In genomic region chr1:2525896-2526823, GRCh38 we compare ENCODE assay signal across 1 cellular context.
TF ChIP-seq lines count a peak whose summit lies in the region.

TSS of gene PANK4 (minus strand) at chr1:2526596. CDS start at chr1:2526587, 9 bp downstream.

TF ChIP-seq in HEK293, 187 proteins besides CTCF, POLR2A, EP300 and RAD21 (continued from another document and continues in another):
- TF ChIP-seq ZBTB26 (tag by site-specific recombination; optimal IDR thresholded peaks at IDR 0.05): peak; percentile 97
- no peak for TF ChIP-seq ZFP41 (tag by site-specific recombination; IDR thresholded peaks at IDR 0.05; ENCODE audit: borderline replicate concordance)
- no peak for TF ChIP-seq GFI1B (tag by site-specific recombination; IDR thresholded peaks at IDR 0.05)
- no peak for TF ChIP-seq SCRT1 (tag by site-specific recombination; IDR thresholded peaks at IDR 0.05; ENCODE audit: borderline replicate concordance)
- no peak for TF ChIP-seq ZNF48 (tag by site-specific recombination; IDR thresholded peaks at IDR 0.05)
- no peak for TF ChIP-seq ZNF274 (IDR thresholded peaks at IDR 0.05; ENCODE audit: low read length)
- TF ChIP-seq ZNF274 (tag by site-specific recombination; IDR thresholded peaks at IDR 0.05; ENCODE audit: borderline replicate concordance): no peak
- TF ChIP-seq MYNN (tag by site-specific recombination; IDR thresholded peaks at IDR 0.05; ENCODE audit: borderline replicate concordance): no peak
- no peak for TF ChIP-seq ZNF175 (tag by site-specific recombination; IDR thresholded peaks at IDR 0.05)
- TF ChIP-seq OVOL3 (tag by site-specific recombination; IDR thresholded peaks at IDR 0.05): no peak
- no peak for TF ChIP-seq ZNF776 (tag by site-specific recombination; IDR thresholded peaks at IDR 0.05; ENCODE audit: borderline replicate concordance)
- no peak for TF ChIP-seq ZNF596 (tag by site-specific recombination; IDR thresholded peaks at IDR 0.05)
- TF ChIP-seq ZNF830 (tag by site-specific recombination; IDR thresholded peaks at IDR 0.05; ENCODE audit: low read depth): no peak
- peak; percentile 78; the same call in 1 of the 2 replicates for TF ChIP-seq ZBTB7A (tag by site-specific recombination; IDR thresholded peaks at IDR 0.05; ENCODE audit: low read depth)
- TF ChIP-seq ELK4 (IDR thresholded peaks at IDR 0.05; ENCODE audit: borderline replicate concordance, low read depth, low read length): no peak
- TF ChIP-seq ZSCAN18 (tag by site-specific recombination; IDR thresholded peaks at IDR 0.05): no peak
- peak; percentile 51; the same call in 1 of the 2 replicates for TF ChIP-seq ZBTB48 (tag by site-specific recombination; IDR thresholded peaks at IDR 0.05)
- no peak for TF ChIP-seq ZNF280D (tag by site-specific recombination; IDR thresholded peaks at IDR 0.05)
- no peak for TF ChIP-seq ZNF677 (tag by site-specific recombination; IDR thresholded peaks at IDR 0.05)
- peak; percentile 66 for TF ChIP-seq ZXDB (tag by site-specific recombination; IDR thresholded peaks at IDR 0.05)
- peak; percentile 100 for TF ChIP-seq ZNF76 (tag by site-specific recombination; IDR thresholded peaks at IDR 0.05; ENCODE audit: borderline replicate concordance, low read depth)
- no peak for TF ChIP-seq ZNF169 (tag by site-specific recombination; IDR thresholded peaks at IDR 0.05)
- no peak for TF ChIP-seq ZNF654 (tag by site-specific recombination; IDR thresholded peaks at IDR 0.05; ENCODE audit: low read depth)
- no peak for TF ChIP-seq ZNF416 (tag by site-specific recombination; IDR thresholded peaks at IDR 0.05)
- TF ChIP-seq ZNF629 (tag by site-specific recombination; IDR thresholded peaks at IDR 0.05): no peak
- no peak for TF ChIP-seq ZNF214 (tag by site-specific recombination; IDR thresholded peaks at IDR 0.05; ENCODE audit: borderline replicate concordance)
- no peak for TF ChIP-seq ZNF571 (tag by site-specific recombination; IDR thresholded peaks at IDR 0.05)
- no peak for TF ChIP-seq ZBTB49 (tag by site-specific recombination; IDR thresholded peaks at IDR 0.05; ENCODE audit: low read depth)
- TF ChIP-seq HIC1 (tag by site-specific recombination; IDR thresholded peaks at IDR 0.05): no peak
- no peak for TF ChIP-seq ZNF510 (tag by site-specific recombination; IDR thresholded peaks at IDR 0.05; ENCODE audit: insufficient replicate concordance)
- no peak for TF ChIP-seq ZNF366 (tag by site-specific recombination; conservative IDR thresholded peaks at IDR 0.05)
- TF ChIP-seq ZNF645 (tag by site-specific recombination; IDR thresholded peaks at IDR 0.05): no peak
- TF ChIP-seq SP2 (tag by site-specific recombination; IDR thresholded peaks at IDR 0.05): no peak
- TF ChIP-seq ZNF121 (tag by site-specific recombination; IDR thresholded peaks at IDR 0.05): no peak
- TF ChIP-seq GLI2 (tag by site-specific recombination; IDR thresholded peaks at IDR 0.05; ENCODE audit: borderline replicate concordance, low read depth): no peak
- TF ChIP-seq ZBTB10 (tag by site-specific recombination; IDR thresholded peaks at IDR 0.05): peak; percentile 52; the same call in 1 of the 2 replicates
- no peak for TF ChIP-seq SALL2 (tag by site-specific recombination; IDR thresholded peaks at IDR 0.05; ENCODE audit: borderline replicate concordance)
- no peak for TF ChIP-seq ZNF768 (tag by site-specific recombination; IDR thresholded peaks at IDR 0.05)
- TF ChIP-seq ZNF148 (tag by site-specific recombination; IDR thresholded peaks at IDR 0.05; ENCODE audit: borderline replicate concordance): no peak
- TF ChIP-seq KLF17 (tag by site-specific recombination; IDR thresholded peaks at IDR 0.05): 0 out of 2 replicates have a peak, but pooled peaks have one; percentile 10
